Comparison of ENCODE assay signal across 8 cellular contexts in genomic region chr3:8962226-8962861, GRCh38. TPM values are rescaled to one million over a fixed set of nuclear protein-coding genes. Genes with fewer than 3 reads are reported as not detected.
DNase-seq lines count a peak whose midpoint lies in the region; ATAC-seq and TF ChIP-seq lines count a peak whose summit lies in the region.

No MANE protein-coding gene starts in this region.

- WGBS in neuronal stem cell (ENCODE audit: extremely low coverage in 2 of 2, insufficient read length in 2 of 2, insufficient replicate concordance in 1 of 2), 2 donors = no CpG with 5 or more reads among the region's 6 CpGs

- H3K18ac ChIP-seq in neuronal stem cell (ENCODE audit: low read length) = no peak overlapping the region

- H3K36me3 ChIP-seq in MG63 = peaks cover 17% of the 10 kb centered on the region
- H3K36me3 ChIP-seq in neuronal stem cell (replicated peaks in 1 of 2; ENCODE audit: control insufficient read depth in 2 of 2, insufficient read depth in 2 of 2, low read length in 2 of 2) = peaks cover 0 to 41% of the 10 kb centered on the region in 2 donors

- no peak overlapping the region for H3K23ac ChIP-seq in neuronal stem cell (ENCODE audit: low read depth, low read length, poor library complexity)

- no peak overlapping the region for H3K4ac ChIP-seq in neuronal stem cell (ENCODE audit: low read length)

- H3K4me3 Mint-ChIP-seq in Calu3 (ENCODE audit: low read depth, unreplicated experiment) = peak overlapping the region; percentile 97

- H2BK5ac ChIP-seq in neuronal stem cell (ENCODE audit: low read length) = no peak overlapping the region

- H3K9me3 ChIP-seq in MG63 = no peaks in the 10 kb centered on the region
- H3K9me3 ChIP-seq in neuronal stem cell (replicated peaks in 1 of 2; ENCODE audit: control insufficient read depth in 2 of 2, insufficient read depth in 1 of 2, low read depth in 1 of 2, low read length in 2 of 2) = no peaks in the 10 kb centered on the region

- no peak overlapping the region for H2AFZ ChIP-seq in neuronal stem cell (ENCODE audit: low read length)

- no peak for ATAC-seq in esophagus mucosa

- H3K14ac ChIP-seq in neuronal stem cell (ENCODE audit: low read length) = no peak overlapping the region

- H4K91ac ChIP-seq in neuronal stem cell (ENCODE audit: low read depth, low read length, poor library complexity) = no peak overlapping the region

- CTCF ChIA-PET in Calu3 (lab: Charles Lee) (no interaction called here), GM10248 (lab: Yijun Ruan, JAX) (interaction anchor here (0.9 to 1.5 kb wide), 5 partner anchors 10 to 299 kb away, joined by 3 to 9 read pairs (median 3); partner anchors contain the start of gene OXTR)

- no peak overlapping the region for H3K9ac ChIP-seq in neuronal stem cell (ENCODE audit: low read depth, low read length, poor library complexity)

- TF ChIP-seq CTCF in Calu3 (IDR thresholded peaks at IDR 0.05; ENCODE audit: unreplicated experiment) = no peak
- no peak for TF ChIP-seq CTCF in dorsolateral prefrontal cortex (IDR thresholded peaks at IDR 0.05 in 54 of 56, conservative IDR thresholded peaks at IDR 0.05 in 2 of 56; ENCODE audit: low read depth in 1 of 56, partially characterized antibody in 56 of 56)
- no peak for TF ChIP-seq CTCF in GM10248 (IDR thresholded peaks at IDR 0.05; ENCODE audit: control extremely low read depth, extremely low read depth, low read depth, missing control alignments)

- H3K27me3 ChIP-seq in MG63 = no peaks in the 10 kb centered on the region
- no peaks in the 10 kb centered on the region for H3K27me3 ChIP-seq in dorsolateral prefrontal cortex
- no peaks in the 10 kb centered on the region for H3K27me3 ChIP-seq in neuronal stem cell (ENCODE audit: control insufficient read depth in 3 of 3, insufficient read depth in 3 of 3, low read depth in 1 of 3, low read length in 3 of 3)

- no peak overlapping the region for H2BK15ac ChIP-seq in neuronal stem cell (ENCODE audit: low read length)

- H3K27me3 Mint-ChIP-seq in Calu3 (ENCODE audit: unreplicated experiment) = no peaks in the 10 kb centered on the region

- H3K4me2 ChIP-seq in neuronal stem cell (ENCODE audit: insufficient read depth, low read length, poor library complexity, severe bottlenecking) = peak overlapping the region; percentile 63

- peaks cover 25% of the 10 kb centered on the region for H3K36me3 Mint-ChIP-seq in Calu3 (ENCODE audit: insufficient read depth, unreplicated experiment)

- H3K9me3 Mint-ChIP-seq in Calu3 (ENCODE audit: low read depth, unreplicated experiment) = no peaks in the 10 kb centered on the region

- POLR2A ChIA-PET in GM10248 (lab: Yijun Ruan, JAX) = no interaction called here

- H3K79me1 ChIP-seq in neuronal stem cell (ENCODE audit: low read depth, low read length) = peaks cover 3% of the 10 kb centered on the region

- H3K27ac Mint-ChIP-seq in Calu3 (ENCODE audit: unreplicated experiment) = peak overlapping the region; percentile 90

- H3K4me3 ChIP-seq in MG63 (peak overlapping the region; percentile 86), dorsolateral prefrontal cortex (peak overlapping the region in 58 of 59 donors; percentile 51 to 99 (median 88)), neuronal stem cell (ENCODE audit: low read length in 2 of 2) (peak overlapping the region; percentile 82 to 96)

- H4K8ac ChIP-seq in neuronal stem cell (ENCODE audit: low read depth, low read length) = no peak overlapping the region

- peaks cover 40% of the 10 kb centered on the region for H3K4me1 Mint-ChIP-seq in Calu3 (ENCODE audit: low read depth, unreplicated experiment)

- BruUV-seq in Calu3 (replicated peaks; lab: Mats Ljungman, UMichigan) = no TSS peak

- no peak overlapping the region for H2BK12ac ChIP-seq in neuronal stem cell (ENCODE audit: low read length)

- H3K4me1 ChIP-seq in neuronal stem cell (ENCODE audit: control insufficient read depth in 2 of 2, insufficient read depth in 1 of 2, low read depth in 1 of 2, low read length in 2 of 2) = peaks cover 4 to 18% of the 10 kb centered on the region in 2 donors

- H3K27ac ChIP-seq in dorsolateral prefrontal cortex = peak overlapping the region in 1 of 59 donors; percentile 89
- no peak overlapping the region for H3K27ac ChIP-seq in neuronal stem cell (replicated peaks; ENCODE audit: low read length)

- intact Hi-C loops in Calu3 (cut with micrococcal nuclease; ENCODE audit: unreplicated experiment) = no loop called here
- intact Hi-C loops in dorsolateral prefrontal cortex (cut with DNase I) = loop anchor here (5.0 to 10.0 kb wide), 2 partner anchors 195 to 682 kb away; partner anchors contain the start of genes MTMR14 (in 1 of the 2) and OXTR (in 1 of the 2)

- in situ Hi-C loops in G401 (cut with HindIII; ENCODE audit: low sequenced_read_pairs) = no loop called here

- H2AK5ac ChIP-seq in neuronal stem cell (ENCODE audit: low read depth, low read length) = no peak overlapping the region

- H2BK120ac ChIP-seq in neuronal stem cell (ENCODE audit: low read depth, low read length) = no peak overlapping the region

- no peak for DNase-seq in Calu3
- no peak for DNase-seq in MG63
- no peak for DNase-seq in dorsolateral prefrontal cortex
- DNase-seq in neuronal stem cell (ENCODE audit: low spot score) = no peak
- DNase-seq in G401 (ENCODE audit: low spot score) = no peak
- DNase-seq in GM10248 (ENCODE audit: extremely low spot score) = no peak
- no peak for DNase-seq in AML-193 (lab: John Stamatoyannopoulos, UW)

RNA-seq across cellular contexts. Expression of gene RAD18, which starts 0.9 kb away (rescaled TPM):
- total RNA-seq in Calu3 (2022) (20.7 and 25.8 TPM in 2 replicates), dorsolateral prefrontal cortex (10 to 100 TPM in 110 of 120 experiments, 1 to 10 TPM in 10; 7.8 to 24.6 (median 13.3) TPM), esophagus mucosa (9.4 TPM)
- 8.5 and 11.0 TPM in 2 replicates for total RNA-seq in MG63 (2014; rRNA removed; shearing (Covaris generic); ENCODE audit: low replicate concordance)
- polyA plus RNA-seq in neuronal stem cell (2013, experiment 1 of 2) = 11.9 TPM
- polyA plus RNA-seq in neuronal stem cell (2013, experiment 2 of 2) = 11.7 TPM
- 14.3 and 29.5 TPM in 2 replicates for total RNA-seq in G401 (2014; rRNA removed; shearing (Covaris generic))
